Comparison of ENCODE assay signal across 1 cellular context in genomic region chr18:77141401-77142118, GRCh38.
TF ChIP-seq lines count a peak whose summit lies in the region.

No MANE protein-coding gene starts in this region.

TF ChIP-seq in K562, 482 proteins besides CTCF, POLR2A, EP300 and RAD21 (continued from another document):
- TF ChIP-seq ZNF384 (IDR thresholded peaks at IDR 0.05; ENCODE audit: low read depth, low read length) (0 out of 2 replicates have a peak, but pooled peaks have one; percentile 36), ZNF41 (CRISPR knock-in tag; conservative IDR thresholded peaks at IDR 0.05) (no peak)
TF ChIP-seq in K562: peak in this region for 1.
